ENCODE assay signal across 8 cellular contexts in genomic region chr12:22121224-22121623, GRCh38.
DNase-seq lines count a peak whose midpoint lies in the region; ATAC-seq and FAIRE-seq lines count a peak whose summit lies in the region.

No MANE protein-coding gene starts in this region.

- no peaks in the 10 kb centered on the region for H3K36me3 ChIP-seq in small intestine (ENCODE audit: control insufficient read depth in 2 of 2, insufficient read depth in 2 of 2, low read length in 2 of 2)

- H3K27ac Mint-ChIP-seq in activated naive CD8-positive, alpha-beta T cell treated with anti-CD3 and anti-CD28 coated beads, Interleukin-2, amount 10 ng/mL, durations not matched to agents 7 days and 5 days, result no peak overlapping the region

- no peaks in the 10 kb centered on the region for H3K9me3 ChIP-seq in small intestine (ENCODE audit: control insufficient read depth, low read depth)

- no peak for FAIRE-seq in small intestine (lab: Jason Lieb, UNC)

- peaks cover 1% of the 10 kb centered on the region for H3K9me3 Mint-ChIP-seq in activated naive CD8-positive, alpha-beta T cell treated with anti-CD3 and anti-CD28 coated beads, Interleukin-2, amount 10 ng/mL, durations not matched to agents 7 days and 5 days

- peak; percentile 35 for DNase-seq in activated naive CD8-positive, alpha-beta T cell treated with anti-CD3 and anti-CD28 coated beads, Interleukin-2, amount 10 ng/mL, durations not matched to agents 7 days and 5 days
- peak; percentile 9 for DNase-seq in small intestine
- DNase-seq in NCI-H128 (lab: John Stamatoyannopoulos, UW; ENCODE audit: unreplicated experiment), result no peak
- DNase-seq in AML-193 (lab: John Stamatoyannopoulos, UW), result no peak
- no peak for DNase-seq in NCI-H2227 treated with DMSO at 0.1 percent for 48 hours (lab: John Stamatoyannopoulos, UW)

- peaks cover 4% of the 10 kb centered on the region for H3K27me3 Mint-ChIP-seq in activated naive CD8-positive, alpha-beta T cell treated with anti-CD3 and anti-CD28 coated beads, Interleukin-2, amount 10 ng/mL, durations not matched to agents 7 days and 5 days

- H3K4me3 Mint-ChIP-seq in activated naive CD8-positive, alpha-beta T cell treated with anti-CD3 and anti-CD28 coated beads, Interleukin-2, amount 10 ng/mL, durations not matched to agents 7 days and 5 days, result no peak overlapping the region

- H3K4me1 Mint-ChIP-seq in activated naive CD8-positive, alpha-beta T cell treated with anti-CD3 and anti-CD28 coated beads, Interleukin-2, amount 10 ng/mL, durations not matched to agents 7 days and 5 days, result peaks cover 6% of the 10 kb centered on the region

- ATAC-seq in GM18502 (IDR thresholded peaks at IDR 0.05; ENCODE audit: poor library complexity, unreplicated experiment) (peak; percentile 80), HG03439 (IDR thresholded peaks at IDR 0.05; ENCODE audit: unreplicated experiment) (peak; percentile 59), HG03460 (IDR thresholded peaks at IDR 0.05; ENCODE audit: unreplicated experiment) (no peak)
- ATAC-seq in activated naive CD8-positive, alpha-beta T cell treated with anti-CD3 and anti-CD28 coated beads, Interleukin-2, amount 10 ng/mL, durations not matched to agents 7 days and 5 days (ENCODE audit: low read depth), result no peak

- H3K4me1 ChIP-seq in small intestine (ENCODE audit: control insufficient read depth in 2 of 2, insufficient read depth in 1 of 2, low read depth in 1 of 2, low read length in 1 of 2), result no peaks in the 10 kb centered on the region

- H3K27me3 ChIP-seq in small intestine (ENCODE audit: control insufficient read depth in 2 of 2, insufficient read depth in 2 of 2, low read length in 2 of 2), result no peaks in the 10 kb centered on the region

- POLR2A ChIA-PET in activated naive CD8-positive, alpha-beta T cell treated with anti-CD3 and anti-CD28 coated beads, Interleukin-2, amount 10 ng/mL, durations not matched to agents 7 days and 5 days (lab: Charles Lee), result no interaction called here

- no peak overlapping the region for H3K27ac ChIP-seq in small intestine (ENCODE audit: low read depth in 1 of 2, low read length in 1 of 2)

- no peak overlapping the region for H3K4me3 ChIP-seq in small intestine (ENCODE audit: low read depth in 1 of 2, low read length in 2 of 2)

- H3K36me3 Mint-ChIP-seq in activated naive CD8-positive, alpha-beta T cell treated with anti-CD3 and anti-CD28 coated beads, Interleukin-2, amount 10 ng/mL, durations not matched to agents 7 days and 5 days, result no peaks in the 10 kb centered on the region

- 18 to 47% (median 27%) methylated on average over 4 of the region's 4 CpGs for WGBS in small intestine, 3 donors

Comparison
In these comparisons a context has a peak if more than half of its experiments do, and no peak if none do; other contexts are left out.
1. ATAC-seq: peak in GM18502 (single experiment) and HG03439 (single experiment); none in activated naive CD8-positive, alpha-beta T cell treated with anti-CD3 and anti-CD28 coated beads, Interleukin-2, amount 10 ng/mL, durations not matched to agents 7 days and 5 days (single experiment) and HG03460 (single experiment).
2. DNase-seq: peak in activated naive CD8-positive, alpha-beta T cell treated with anti-CD3 and anti-CD28 coated beads, Interleukin-2, amount 10 ng/mL, durations not matched to agents 7 days and 5 days (single experiment) and small intestine (single experiment); none in NCI-H128 (single experiment), AML-193 (0 of 2) and NCI-H2227 treated with DMSO at 0.1 percent for 48 hours (single experiment).